ENCODE assay signal across 9 cellular contexts in genomic region chrX:47751670-47752069, GRCh38.
DNase-seq lines count a peak whose midpoint lies in the region; ATAC-seq lines count a peak whose summit lies in the region.
"Had no signal": no experiment of that assay in that cellular context is flagged by ENCODE, and none has a peak within 500 bp of the region (broad histone marks: within the 10 kb centered on the region; RNA-seq: fewer than 3 reads in every experiment).

No MANE protein-coding gene starts in this region.

- no peak overlapping the region for H3K27ac Mint-ChIP-seq in activated T-helper 2 cell treated with anti-CD3 and anti-CD28 coated beads, Interferon-gamma antibody, Interleukin-2, Interleukin-4, amounts not matched to agents 10 μg/mL and 5 μg/mL and 100 μg/mL, durations not matched to agents 14 hours and 24 hours and 36 hours
- H3K27ac Mint-ChIP-seq: natural killer cell had no signal

- H3K4me1 Mint-ChIP-seq in activated T-helper 2 cell treated with anti-CD3 and anti-CD28 coated beads, Interferon-gamma antibody, Interleukin-2, Interleukin-4, amounts not matched to agents 10 μg/mL and 5 μg/mL and 100 μg/mL, durations not matched to agents 14 hours and 24 hours and 36 hours (ENCODE audit: low read depth), result peaks cover 5% of the 10 kb centered on the region
- H3K4me1 Mint-ChIP-seq: natural killer cell had no signal

- DNase-seq in NCI-H1694 (lab: John Stamatoyannopoulos, UW), result peak; percentile 6
- no peak for DNase-seq in NCI-H1694 treated with DMSO at 0.1 percent for 48 hours (lab: John Stamatoyannopoulos, UW)
- peak; percentile 23 for DNase-seq in NCI-H526 treated with DMSO at 0.1 percent for 48 hours (lab: John Stamatoyannopoulos, UW)
- DNase-seq in activated T-helper 2 cell treated with anti-CD3 and anti-CD28 coated beads, Interferon-gamma antibody, Interleukin-2, Interleukin-4, amounts not matched to agents 10 μg/mL and 5 μg/mL and 100 μg/mL, durations not matched to agents 14 hours and 24 hours and 36 hours (ENCODE audit: low spot score), result peak; percentile 10
- peak; percentile 52 for DNase-seq in left lobe of liver (ENCODE audit: low spot score)
- no peak for DNase-seq in superior temporal gyrus (ENCODE audit: extremely low spot score)
- DNase-seq: natural killer cell had no signal

- intact Hi-C loops in activated T-helper 2 cell treated with anti-CD3 and anti-CD28 coated beads, Interferon-gamma antibody, Interleukin-2, Interleukin-4, amounts not matched to agents 10 μg/mL and 5 μg/mL and 100 μg/mL, durations not matched to agents 14 hours and 24 hours and 36 hours (cut with micrococcal nuclease), result no loop called here

- H3K4me3 Mint-ChIP-seq in activated T-helper 2 cell treated with anti-CD3 and anti-CD28 coated beads, Interferon-gamma antibody, Interleukin-2, Interleukin-4, amounts not matched to agents 10 μg/mL and 5 μg/mL and 100 μg/mL, durations not matched to agents 14 hours and 24 hours and 36 hours (ENCODE audit: low read depth), result no peak overlapping the region
- H3K4me3 Mint-ChIP-seq: natural killer cell had no signal

- ATAC-seq in left lobe of liver (peak; percentile 90), GM19324 (IDR thresholded peaks at IDR 0.05; ENCODE audit: low FRiP score, unreplicated experiment) (no peak), HG02571 (IDR thresholded peaks at IDR 0.05; ENCODE audit: unreplicated experiment) (no peak)

- H3K27me3 Mint-ChIP-seq in activated T-helper 2 cell treated with anti-CD3 and anti-CD28 coated beads, Interferon-gamma antibody, Interleukin-2, Interleukin-4, amounts not matched to agents 10 μg/mL and 5 μg/mL and 100 μg/mL, durations not matched to agents 14 hours and 24 hours and 36 hours (ENCODE audit: low read depth), result no peaks in the 10 kb centered on the region

- no peaks in the 10 kb centered on the region for H3K9me3 Mint-ChIP-seq in activated T-helper 2 cell treated with anti-CD3 and anti-CD28 coated beads, Interferon-gamma antibody, Interleukin-2, Interleukin-4, amounts not matched to agents 10 μg/mL and 5 μg/mL and 100 μg/mL, durations not matched to agents 14 hours and 24 hours and 36 hours
- H3K9me3 Mint-ChIP-seq: natural killer cell had no signal

- no peaks in the 10 kb centered on the region for H3K36me3 Mint-ChIP-seq in activated T-helper 2 cell treated with anti-CD3 and anti-CD28 coated beads, Interferon-gamma antibody, Interleukin-2, Interleukin-4, amounts not matched to agents 10 μg/mL and 5 μg/mL and 100 μg/mL, durations not matched to agents 14 hours and 24 hours and 36 hours (ENCODE audit: low read depth)
- H3K36me3 Mint-ChIP-seq: natural killer cell had no signal

Comparison
In these comparisons a context has a peak if more than half of its experiments do, and no peak if none do; other contexts are left out.
1. DNase-seq: peak in NCI-H1694 (single experiment), NCI-H526 treated with DMSO at 0.1 percent for 48 hours (single experiment), activated T-helper 2 cell treated with anti-CD3 and anti-CD28 coated beads, Interferon-gamma antibody, Interleukin-2, Interleukin-4, amounts not matched to agents 10 μg/mL and 5 μg/mL and 100 μg/mL, durations not matched to agents 14 hours and 24 hours and 36 hours (single experiment) and left lobe of liver (single experiment); none in NCI-H1694 treated with DMSO at 0.1 percent for 48 hours (single experiment) and superior temporal gyrus (single experiment).